In the genomic region with DNA sequence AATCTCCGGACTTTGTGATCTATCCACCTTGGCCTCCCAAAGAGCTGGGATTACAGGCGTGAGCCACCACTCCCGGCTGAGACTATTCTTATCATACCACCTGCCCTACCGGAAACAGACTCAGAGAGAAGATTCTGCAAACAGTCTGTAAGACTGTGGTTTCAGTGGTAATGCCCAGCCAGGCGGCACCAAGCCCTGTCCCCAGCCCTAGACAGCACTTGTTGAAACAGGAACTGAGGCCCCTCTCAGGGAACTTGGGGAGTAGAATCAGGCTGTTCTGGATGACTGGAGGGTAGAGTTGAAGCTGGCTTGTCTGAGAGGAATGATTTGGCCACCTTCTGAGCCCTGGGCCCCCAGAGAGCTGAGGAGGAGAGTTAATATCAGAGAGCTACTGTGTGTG, we compare ENCODE assay signal across 9 cellular contexts. TPM values are rescaled to one million over a fixed set of nuclear protein-coding genes. Genes with fewer than 3 reads are reported as not detected.
A peak's percentile ranks its signal among the peaks of the same experiment; 100 is the strongest.
DNase-seq lines count a peak whose midpoint lies in the region; ATAC-seq lines count a peak whose summit lies in the region.
"Had no signal": no experiment of that assay in that cellular context is flagged by ENCODE, and none has a peak within 500 bp of the region (broad histone marks: within the 10 kb centered on the region; RNA-seq: fewer than 3 reads in every experiment).

No MANE protein-coding gene starts in this region.

- peak overlapping the region in 1 of 2 donors; percentile 17 for H3K27ac Mint-ChIP-seq in natural killer cell treated with Interleukin-12 subunit alpha and Interleukin-12 subunit beta and Interleukin-15 and Interleukin-18, amount 100 ng/mL, for 72 hours
- H3K27ac Mint-ChIP-seq in activated naive CD4-positive, alpha-beta T cell treated with anti-CD3 and anti-CD28 coated beads for 36 hours = no peak overlapping the region

- CTCF ChIA-PET in activated naive CD4-positive, alpha-beta T cell treated with anti-CD3 and anti-CD28 coated beads for 36 hours (lab: Charles Lee) = interaction anchor here (0.7 to 1.4 kb wide), 4 partner anchors 12 to 98 kb away, joined by 3 to 4 read pairs (median 3); no protein-coding TSS in a partner anchor

- peak; percentile 78 to 81 for DNase-seq in NOMO-1 (lab: John Stamatoyannopoulos, UW; ENCODE audit: unreplicated experiment in 2 of 2)
- DNase-seq in natural killer cell treated with Interleukin-12 subunit alpha and Interleukin-12 subunit beta and Interleukin-15 and Interleukin-18, amount 100 ng/mL, for 72 hours (ENCODE audit: low spot score) = no peak
- no peak for DNase-seq in activated T-cell treated with anti-CD3 and anti-CD28 coated beads for 4 hours
- no peak for DNase-seq in NCI-H345 treated with DMSO at 0.1 percent for 48 hours (lab: John Stamatoyannopoulos, UW; ENCODE audit: unreplicated experiment)
- no peak for DNase-seq in activated gamma-delta T cell treated with Interleukin-2 at 50 U/mL for 16 hours
- no peak for DNase-seq in activated naive CD4-positive, alpha-beta T cell treated with anti-CD3 and anti-CD28 coated beads for 36 hours

- H3K9me3 Mint-ChIP-seq in natural killer cell treated with Interleukin-12 subunit alpha and Interleukin-12 subunit beta and Interleukin-15 and Interleukin-18, amount 100 ng/mL, for 72 hours = no peaks in the 10 kb centered on the region
- H3K9me3 Mint-ChIP-seq in activated naive CD4-positive, alpha-beta T cell treated with anti-CD3 and anti-CD28 coated beads for 36 hours = no peaks in the 10 kb centered on the region

- H3K4me1 Mint-ChIP-seq in natural killer cell treated with Interleukin-12 subunit alpha and Interleukin-12 subunit beta and Interleukin-15 and Interleukin-18, amount 100 ng/mL, for 72 hours (ENCODE audit: low read depth in 2 of 2) = peaks cover 19% of the 10 kb centered on the region in 2 donors
- H3K4me1 Mint-ChIP-seq in activated naive CD4-positive, alpha-beta T cell treated with anti-CD3 and anti-CD28 coated beads for 36 hours (ENCODE audit: low read depth) = peaks cover 11% of the 10 kb centered on the region

- peaks cover 21 to 29% of the 10 kb centered on the region in 2 donors for H3K27me3 Mint-ChIP-seq in natural killer cell treated with Interleukin-12 subunit alpha and Interleukin-12 subunit beta and Interleukin-15 and Interleukin-18, amount 100 ng/mL, for 72 hours
- peaks cover 34% of the 10 kb centered on the region for H3K27me3 Mint-ChIP-seq in activated naive CD4-positive, alpha-beta T cell treated with anti-CD3 and anti-CD28 coated beads for 36 hours (ENCODE audit: low read depth)

- intact Hi-C loops in activated naive CD4-positive, alpha-beta T cell treated with anti-CD3 and anti-CD28 coated beads for 36 hours (cut with micrococcal nuclease) = no loop called here

- no peaks in the 10 kb centered on the region for H3K36me3 Mint-ChIP-seq in natural killer cell treated with Interleukin-12 subunit alpha and Interleukin-12 subunit beta and Interleukin-15 and Interleukin-18, amount 100 ng/mL, for 72 hours
- no peaks in the 10 kb centered on the region for H3K36me3 Mint-ChIP-seq in activated naive CD4-positive, alpha-beta T cell treated with anti-CD3 and anti-CD28 coated beads for 36 hours (ENCODE audit: low read depth)

- peak; percentile 93 for ATAC-seq in GM19025 (IDR thresholded peaks at IDR 0.05; ENCODE audit: low read depth, unreplicated experiment)
- ATAC-seq in HG02870 (IDR thresholded peaks at IDR 0.05; ENCODE audit: unreplicated experiment) = peak; percentile 81
- peak; percentile 53 to 67 for ATAC-seq in natural killer cell treated with Interleukin-12 subunit alpha and Interleukin-12 subunit beta and Interleukin-15 and Interleukin-18, amount 100 ng/mL, for 72 hours

- peak overlapping the region; percentile 58 for H3K4me3 Mint-ChIP-seq in natural killer cell treated with Interleukin-12 subunit alpha and Interleukin-12 subunit beta and Interleukin-15 and Interleukin-18, amount 100 ng/mL, for 72 hours
- H3K4me3 Mint-ChIP-seq in activated naive CD4-positive, alpha-beta T cell treated with anti-CD3 and anti-CD28 coated beads for 36 hours = no peak overlapping the region

RNA-seq across cellular contexts. Expression of gene INSC, which starts 1.3 kb away (rescaled TPM):
- under 1 TPM in 1 of 2 donors, not detected in 1; 0.55 TPM for total RNA-seq in natural killer cell treated with Interleukin-12 subunit alpha and Interleukin-12 subunit beta and Interleukin-15 and Interleukin-18, amount 100 ng/mL, for 72 hours
- total RNA-seq in activated naive CD4-positive, alpha-beta T cell treated with anti-CD3 and anti-CD28 coated beads for 36 hours = 1 to 10 TPM; 1.0 TPM

RNA-seq across cellular contexts. Expression of gene CALCB, which starts 40.0 kb away (rescaled TPM):
- under 1 TPM; 0.12 to 0.50 TPM for total RNA-seq in natural killer cell treated with Interleukin-12 subunit alpha and Interleukin-12 subunit beta and Interleukin-15 and Interleukin-18, amount 100 ng/mL, for 72 hours
- 10 to 100 TPM; 12.1 to 12.5 TPM for total RNA-seq in activated naive CD4-positive, alpha-beta T cell treated with anti-CD3 and anti-CD28 coated beads for 36 hours
- total RNA-seq: mucosa of gallbladder had no signal

Comparison
In these comparisons a context has a peak if more than half of its experiments do, and no peak if none do; other contexts are left out.
1. DNase-seq: peak in NOMO-1 (2 of 2); none in natural killer cell treated with Interleukin-12 subunit alpha and Interleukin-12 subunit beta and Interleukin-15 and Interleukin-18, amount 100 ng/mL, for 72 hours (single experiment), activated T-cell treated with anti-CD3 and anti-CD28 coated beads for 4 hours (single experiment), NCI-H345 treated with DMSO at 0.1 percent for 48 hours (single experiment), activated gamma-delta T cell treated with Interleukin-2 at 50 U/mL for 16 hours (single experiment) and activated naive CD4-positive, alpha-beta T cell treated with anti-CD3 and anti-CD28 coated beads for 36 hours (single experiment).
2. RNA of gene CALCB, which starts 40.0 kb away (total RNA-seq): 12.1 to 12.5 TPM in activated naive CD4-positive, alpha-beta T cell treated with anti-CD3 and anti-CD28 coated beads for 36 hours; 0.12 to 0.50 TPM in natural killer cell treated with Interleukin-12 subunit alpha and Interleukin-12 subunit beta and Interleukin-15 and Interleukin-18, amount 100 ng/mL, for 72 hours; every median in the first group is over 4 times any median in the second.
3. Peak in every context shown above with its lines, with median percentiles within 50 percentile points of each other: ATAC-seq.